ENCODE assay signal across 8 cellular contexts in the genomic region with DNA sequence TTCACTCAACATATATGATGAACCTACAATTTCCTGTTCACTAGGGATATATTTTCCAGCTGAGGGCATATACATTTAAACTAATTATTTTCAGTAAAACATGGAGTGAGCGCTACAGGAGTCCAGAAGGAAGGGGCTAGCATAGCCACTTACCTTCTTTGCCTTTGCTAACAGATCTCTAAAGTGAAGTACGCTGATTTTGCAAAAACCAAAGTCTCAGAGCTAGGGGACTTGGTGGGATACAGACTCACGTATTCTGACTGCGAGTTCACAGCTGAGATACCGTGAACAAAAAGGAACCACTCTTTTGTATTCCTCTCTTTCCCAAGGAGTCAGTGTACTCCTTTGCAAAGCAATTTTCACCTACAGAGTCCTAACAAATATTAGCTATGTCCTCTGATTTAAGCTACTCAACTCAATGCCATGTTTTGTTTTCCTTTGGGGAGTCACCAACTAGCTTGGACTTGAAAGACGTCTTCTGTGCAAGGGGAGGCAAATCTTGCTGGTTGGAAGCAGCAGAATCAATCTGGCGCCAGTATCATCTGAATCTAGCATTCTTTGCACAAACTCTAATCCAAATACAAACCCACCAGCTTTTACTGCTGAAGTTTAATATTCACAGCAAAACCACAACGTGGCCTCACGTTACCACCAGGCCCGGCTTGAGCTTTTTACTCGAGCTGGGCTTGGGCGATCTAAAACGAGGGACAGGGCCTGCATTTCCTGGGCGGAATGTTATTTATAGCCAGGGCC. TPM values are rescaled to one million over a fixed set of nuclear protein-coding genes. Genes with fewer than 3 reads are reported as not detected.
A peak's percentile ranks its signal among the peaks of the same experiment; 100 is the strongest.
DNase-seq lines count a peak whose midpoint lies in the region; ATAC-seq and TF ChIP-seq lines count a peak whose summit lies in the region.

No MANE protein-coding gene starts in this region.

- TF ChIP-seq CTCF in DND-41 (IDR thresholded peaks at IDR 0.05; ENCODE audit: borderline replicate concordance, extremely low read depth, low read length, poor library complexity, severe bottlenecking) = no peak
- no peak for TF ChIP-seq CTCF in endodermal cell (conservative IDR thresholded peaks at IDR 0.05)

- H3K79me2 ChIP-seq in DND-41 (ENCODE audit: insufficient read depth, low read length) = peaks cover 41% of the 10 kb centered on the region

- H3K9ac ChIP-seq in DND-41 (ENCODE audit: low read depth, low read length) = peak overlapping the region; percentile 99
- peak overlapping the region; percentile 77 for H3K9ac ChIP-seq in NT2/D1 (ENCODE audit: insufficient read length, low read depth)
- H3K9ac ChIP-seq in endodermal cell (ENCODE audit: extremely low read depth, low read length, poor library complexity, severe bottlenecking) = peak overlapping the region; percentile 82

- peaks cover 29% of the 10 kb centered on the region for H3K36me3 ChIP-seq in DND-41 (ENCODE audit: insufficient read depth, low read length)
- peaks cover 26% of the 10 kb centered on the region for H3K36me3 ChIP-seq in NT2/D1 (ENCODE audit: insufficient read depth, insufficient read length, low read length)
- peaks cover 22% of the 10 kb centered on the region for H3K36me3 ChIP-seq in endodermal cell (ENCODE audit: control insufficient read depth, insufficient read depth, low read length)
- H3K36me3 ChIP-seq in neuron (ENCODE audit: insufficient read depth, low read length) = peaks cover 20% of the 10 kb centered on the region

- 36 to 39% methylated on average over 10 to 14 of the region's 14 CpGs for WGBS in endodermal cell (ENCODE audit: insufficient coverage in 1 of 2, insufficient read length in 1 of 2), 2 experiments

- peak overlapping the region; percentile 92 for H3K4me3 Mint-ChIP-seq in endodermal cell

- peak overlapping the region; percentile 78 for H3K27ac ChIP-seq in DND-41 (ENCODE audit: low read length)
- H3K27ac ChIP-seq in endodermal cell (ENCODE audit: low read depth, low read length) = peak overlapping the region; percentile 87

- H3K36me3 Mint-ChIP-seq in endodermal cell (ENCODE audit: low read depth) = peaks cover 23% of the 10 kb centered on the region

- H3K4me1 ChIP-seq in DND-41 (ENCODE audit: insufficient read depth, low read length) = peaks cover 26% of the 10 kb centered on the region
- H3K4me1 ChIP-seq in NT2/D1 (ENCODE audit: insufficient read depth, insufficient read length) = no peaks in the 10 kb centered on the region
- H3K4me1 ChIP-seq in endodermal cell (ENCODE audit: control insufficient read depth, insufficient read depth, low read length) = no peaks in the 10 kb centered on the region
- H3K4me1 ChIP-seq in neuron (ENCODE audit: insufficient read depth, low read length) = peaks cover 8% of the 10 kb centered on the region

- peaks cover 26% of the 10 kb centered on the region for H4K20me1 ChIP-seq in DND-41 (ENCODE audit: insufficient read depth, low read length)

- no peak for ATAC-seq in DND-41 (ENCODE audit: insufficient read depth, low read depth)
- ATAC-seq in GM18511 (IDR thresholded peaks at IDR 0.05; ENCODE audit: unreplicated experiment) = no peak

- H3K4me3 ChIP-seq in DND-41 (ENCODE audit: low read depth in 1 of 2, low read length in 2 of 2) = peak overlapping the region; percentile 51 to 98
- H3K4me3 ChIP-seq in NT2/D1 (ENCODE audit: insufficient read length, low read depth) = peak overlapping the region; percentile 98
- peak overlapping the region; percentile 94 for H3K4me3 ChIP-seq in endodermal cell (ENCODE audit: low read length)
- peak overlapping the region; percentile 88 for H3K4me3 ChIP-seq in neuron (ENCODE audit: low read length)

- no peaks in the 10 kb centered on the region for H3K27me3 Mint-ChIP-seq in endodermal cell (ENCODE audit: insufficient read depth)

- DNase-seq in DND-41 (no peak), NT2/D1 (ENCODE audit: low read depth, low spot score) (no peak), endodermal cell (no peak), mesenteric fat pad (ENCODE audit: low spot score) (no peak), HT-29 (ENCODE audit: low spot score) (no peak)
- DNase-seq in effector CD4-positive, alpha-beta T cell = no peak

- H3K4me2 ChIP-seq in DND-41 (ENCODE audit: insufficient read depth, low read length) = peak overlapping the region; percentile 71

- H3K27me3 ChIP-seq in DND-41 (ENCODE audit: insufficient read depth, low read length, poor library complexity) (no peaks in the 10 kb centered on the region), NT2/D1 (ENCODE audit: insufficient read depth, insufficient read length) (no peaks in the 10 kb centered on the region), endodermal cell (ENCODE audit: control insufficient read depth, insufficient read depth, low read length, poor library complexity, severe bottlenecking) (no peaks in the 10 kb centered on the region), neuron (ENCODE audit: insufficient read depth, low read length) (no peaks in the 10 kb centered on the region)

- peak overlapping the region; percentile 95 for H2AFZ ChIP-seq in DND-41 (ENCODE audit: low read depth, low read length)
- peak overlapping the region; percentile 22 for H2AFZ ChIP-seq in neuron (ENCODE audit: low read depth, low read length)

- H3K9me3 ChIP-seq in DND-41 (ENCODE audit: insufficient read depth, low read length, severe bottlenecking) (no peaks in the 10 kb centered on the region), NT2/D1 (ENCODE audit: insufficient read depth, low read length) (no peaks in the 10 kb centered on the region), endodermal cell (ENCODE audit: control insufficient read depth, low read length) (no peaks in the 10 kb centered on the region), neuron (ENCODE audit: low read length) (no peaks in the 10 kb centered on the region)

- no peaks in the 10 kb centered on the region for H3K9me3 Mint-ChIP-seq in endodermal cell

- H3K27ac Mint-ChIP-seq in endodermal cell = peak overlapping the region; percentile 97

- peaks cover 19% of the 10 kb centered on the region for H3K4me1 Mint-ChIP-seq in endodermal cell

RNA-seq across cellular contexts. Expression of a gene that starts 0.7 kb away (rescaled TPM):
- total RNA-seq in endodermal cell (1 to 10 TPM in 1 of 2 donors, under 1 TPM in 1; 0.51 to 1.2 TPM), mesenteric fat pad (1.4 TPM)
- 2.5 TPM for polyA plus RNA-seq in endodermal cell (2013, experiment 1 of 2)
- 1.5 TPM for polyA plus RNA-seq in endodermal cell (2013, experiment 2 of 2)
- total RNA-seq in HT-29 (2014; rRNA removed; shearing (Covaris generic)) = not detected in 2 replicates

RNA-seq across cellular contexts. Expression of a gene that starts 0.9 kb away (rescaled TPM):
- total RNA-seq in endodermal cell (10 to 100 TPM; 17.1 to 24.9 TPM), mesenteric fat pad (12.1 TPM)
- 22.6 TPM for polyA plus RNA-seq in endodermal cell (2013, experiment 1 of 2)
- 23.9 TPM for polyA plus RNA-seq in endodermal cell (2013, experiment 2 of 2)
- total RNA-seq in HT-29 (2014; rRNA removed; shearing (Covaris generic)) = 15.1 and 21.6 TPM in 2 replicates

RNA-seq across cellular contexts. Expression of a gene that starts 0.9 kb away (rescaled TPM):
- 10 to 100 TPM; 14.6 to 15.6 TPM for total RNA-seq in endodermal cell
- polyA plus RNA-seq in endodermal cell (2013, experiment 1 of 2) = 13.9 TPM
- 14.6 TPM for polyA plus RNA-seq in endodermal cell (2013, experiment 2 of 2)
- 8.6 TPM for total RNA-seq in mesenteric fat pad
- 16.7 and 23.9 TPM in 2 replicates for total RNA-seq in HT-29 (2014; rRNA removed; shearing (Covaris generic))

RNA-seq across cellular contexts. Expression of a gene that starts 41.5 kb away (rescaled TPM):
- 10 to 100 TPM; 35.4 to 37.6 TPM for total RNA-seq in endodermal cell
- polyA plus RNA-seq in endodermal cell (2013, experiment 1 of 2) = 45.4 TPM
- polyA plus RNA-seq in endodermal cell (2013, experiment 2 of 2) = 50.7 TPM
- total RNA-seq in mesenteric fat pad = 8.6 TPM
- total RNA-seq in HT-29 (2014; rRNA removed; shearing (Covaris generic)) = 8.2 and 11.8 TPM in 2 replicates
